ENCODE assay signal across 8 cellular contexts in the genomic region with DNA sequence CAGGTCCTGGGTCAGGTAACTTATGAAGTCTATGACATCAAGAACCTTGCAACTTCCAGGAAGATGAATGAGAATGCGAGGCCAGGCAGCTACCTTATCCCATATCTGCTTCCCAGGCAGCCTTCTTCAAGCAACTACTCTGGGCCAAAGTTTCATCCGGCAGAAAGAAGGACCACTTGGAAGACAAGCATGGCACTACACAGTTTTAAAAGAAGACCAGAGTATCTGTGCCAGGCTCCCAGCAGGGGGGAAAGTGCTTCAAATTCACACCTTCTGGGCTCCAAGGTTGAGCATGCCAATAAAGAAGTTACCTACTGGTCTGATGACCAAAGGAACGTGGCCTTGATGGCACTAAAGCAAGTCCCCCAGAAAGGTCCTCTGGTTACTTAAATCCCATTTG.
A peak's percentile ranks its signal among the peaks of the same experiment; 100 is the strongest.
DNase-seq lines count a peak whose midpoint lies in the region; ATAC-seq and TF ChIP-seq lines count a peak whose summit lies in the region.

No MANE protein-coding gene starts in this region.

- H3K9me3 ChIP-seq in right atrium auricular region, result no peaks in the 10 kb centered on the region

- H3K4me3 ChIP-seq in GM08714 (ENCODE audit: low read length) (peak overlapping the region; percentile 8; the same call in 1 of the 2 replicates), right atrium auricular region (peak overlapping the region in 1 of 2 donors; percentile 10)

- CTCF ChIA-PET in activated CD8-positive, alpha-beta T cell treated with anti-CD3 and anti-CD28 coated beads, Interleukin-2, amount 10 ng/mL, durations not matched to agents 7 days and 5 days (lab: Charles Lee), result interaction anchor here (1.0 to 25.7 kb wide), 6 partner anchors 9 to 139 kb away, joined by 5 to 656 read pairs (median 26); no protein-coding TSS in a partner anchor

- H3K36me3 ChIP-seq in right atrium auricular region, result peaks cover 15% of the 10 kb centered on the region

- H3K27ac ChIP-seq in right atrium auricular region, result peak overlapping the region; percentile 94 to 96

- ATAC-seq in activated CD8-positive, alpha-beta T cell treated with anti-CD3 and anti-CD28 coated beads, Interleukin-2, amount 10 ng/mL, durations not matched to agents 7 days and 5 days, result no peak
- no peak for ATAC-seq in stimulated activated effector memory CD8-positive, alpha-beta T cell treated with anti-CD3 and anti-CD28 coated beads, Interleukin-12 subunit alpha, Interleukin-12 subunit beta, amount 100 ng/mL, for 72 hours
- ATAC-seq in HG02763 (IDR thresholded peaks at IDR 0.05; ENCODE audit: unreplicated experiment), result no peak

- no peaks in the 10 kb centered on the region for H3K9me3 Mint-ChIP-seq in activated CD8-positive, alpha-beta T cell treated with anti-CD3 and anti-CD28 coated beads, Interleukin-2, amount 10 ng/mL, durations not matched to agents 7 days and 5 days (ENCODE audit: insufficient read depth)
- no peaks in the 10 kb centered on the region for H3K9me3 Mint-ChIP-seq in stimulated activated effector memory CD8-positive, alpha-beta T cell treated with anti-CD3 and anti-CD28 coated beads, Interleukin-12 subunit alpha, Interleukin-12 subunit beta, amount 100 ng/mL, for 72 hours
- peaks cover 8% of the 10 kb centered on the region for H3K9me3 Mint-ChIP-seq in glutamatergic neuron (ENCODE audit: unreplicated experiment)

- no peak for TF ChIP-seq CTCF in right atrium auricular region (IDR thresholded peaks at IDR 0.05)
- TF ChIP-seq CTCF in glutamatergic neuron (IDR thresholded peaks at IDR 0.05; ENCODE audit: partially characterized antibody, unreplicated experiment), result no peak

- peaks cover 18% of the 10 kb centered on the region for H3K36me3 Mint-ChIP-seq in activated CD8-positive, alpha-beta T cell treated with anti-CD3 and anti-CD28 coated beads, Interleukin-2, amount 10 ng/mL, durations not matched to agents 7 days and 5 days (ENCODE audit: low read depth)
- H3K36me3 Mint-ChIP-seq in stimulated activated effector memory CD8-positive, alpha-beta T cell treated with anti-CD3 and anti-CD28 coated beads, Interleukin-12 subunit alpha, Interleukin-12 subunit beta, amount 100 ng/mL, for 72 hours, result peaks cover 47% of the 10 kb centered on the region
- no peaks in the 10 kb centered on the region for H3K36me3 Mint-ChIP-seq in glutamatergic neuron (ENCODE audit: unreplicated experiment)

- no peaks in the 10 kb centered on the region for H3K27me3 ChIP-seq in right atrium auricular region

- peak overlapping the region; percentile 98 for H3K27ac Mint-ChIP-seq in activated CD8-positive, alpha-beta T cell treated with anti-CD3 and anti-CD28 coated beads, Interleukin-2, amount 10 ng/mL, durations not matched to agents 7 days and 5 days
- peak overlapping the region; percentile 93 for H3K27ac Mint-ChIP-seq in stimulated activated effector memory CD8-positive, alpha-beta T cell treated with anti-CD3 and anti-CD28 coated beads, Interleukin-12 subunit alpha, Interleukin-12 subunit beta, amount 100 ng/mL, for 72 hours
- H3K27ac Mint-ChIP-seq in glutamatergic neuron (ENCODE audit: unreplicated experiment), result no peak overlapping the region

- DNase-seq in activated CD8-positive, alpha-beta T cell treated with anti-CD3 and anti-CD28 coated beads, Interleukin-2, amount 10 ng/mL, durations not matched to agents 7 days and 5 days, result no peak
- DNase-seq in right atrium auricular region (ENCODE audit: low spot score) (no peak), HuH-7 (ENCODE audit: low spot score) (no peak), glutamatergic neuron (no peak), amygdala (lab: John Stamatoyannopoulos, UW) (no peak)
- no peak for DNase-seq in stimulated activated effector memory CD8-positive, alpha-beta T cell treated with anti-CD3 and anti-CD28 coated beads, Interleukin-12 subunit alpha, Interleukin-12 subunit beta, amount 100 ng/mL, for 72 hours (ENCODE audit: low spot score in 2 of 2)

- no peaks in the 10 kb centered on the region for H3K27me3 Mint-ChIP-seq in activated CD8-positive, alpha-beta T cell treated with anti-CD3 and anti-CD28 coated beads, Interleukin-2, amount 10 ng/mL, durations not matched to agents 7 days and 5 days (ENCODE audit: low read depth)
- H3K27me3 Mint-ChIP-seq in glutamatergic neuron (ENCODE audit: unreplicated experiment), result peaks cover 6% of the 10 kb centered on the region

- peaks cover 0 to 84% of the 10 kb centered on the region in 2 donors for H3K4me1 ChIP-seq in right atrium auricular region

- POLR2A ChIA-PET in activated CD8-positive, alpha-beta T cell treated with anti-CD3 and anti-CD28 coated beads, Interleukin-2, amount 10 ng/mL, durations not matched to agents 7 days and 5 days (lab: Charles Lee), result interaction anchor here (0.6 to 2.6 kb wide), 8 partner anchors 10 to 65 kb away, joined by 3 to 26 read pairs (median 4); no protein-coding TSS in a partner anchor

- peak overlapping the region; percentile 82 for H3K4me3 Mint-ChIP-seq in activated CD8-positive, alpha-beta T cell treated with anti-CD3 and anti-CD28 coated beads, Interleukin-2, amount 10 ng/mL, durations not matched to agents 7 days and 5 days
- H3K4me3 Mint-ChIP-seq in stimulated activated effector memory CD8-positive, alpha-beta T cell treated with anti-CD3 and anti-CD28 coated beads, Interleukin-12 subunit alpha, Interleukin-12 subunit beta, amount 100 ng/mL, for 72 hours, result peak overlapping the region; percentile 71
- H3K4me3 Mint-ChIP-seq in glutamatergic neuron (ENCODE audit: unreplicated experiment), result no peak overlapping the region

- H3K4me1 Mint-ChIP-seq in activated CD8-positive, alpha-beta T cell treated with anti-CD3 and anti-CD28 coated beads, Interleukin-2, amount 10 ng/mL, durations not matched to agents 7 days and 5 days (ENCODE audit: low read depth), result peaks cover 72% of the 10 kb centered on the region
- peaks cover 87% of the 10 kb centered on the region for H3K4me1 Mint-ChIP-seq in stimulated activated effector memory CD8-positive, alpha-beta T cell treated with anti-CD3 and anti-CD28 coated beads, Interleukin-12 subunit alpha, Interleukin-12 subunit beta, amount 100 ng/mL, for 72 hours
- H3K4me1 Mint-ChIP-seq in glutamatergic neuron (ENCODE audit: low read depth, unreplicated experiment), result peaks cover 17% of the 10 kb centered on the region
